11 cellular contexts compared by ENCODE assay signal in genomic region chrX:2875798-2876399, GRCh38. TPM values are rescaled to one million over a fixed set of nuclear protein-coding genes. Genes with fewer than 3 reads are reported as not detected.
A peak's percentile ranks its signal among the peaks of the same experiment; 100 is the strongest.
DNase-seq lines count a peak whose midpoint lies in the region; ATAC-seq and TF ChIP-seq lines count a peak whose summit lies in the region.
"Had no signal": no experiment of that assay in that cellular context is flagged by ENCODE, and none has a peak within 500 bp of the region (broad histone marks: within the 10 kb centered on the region; RNA-seq: fewer than 3 reads in every experiment).

No MANE protein-coding gene starts in this region.

- H3K36me3 ChIP-seq in breast epithelium (no peaks in the 10 kb centered on the region), stomach (no peaks in the 10 kb centered on the region), gastrocnemius medialis (no peaks in the 10 kb centered on the region)

- DNase-seq in MCF 10A (ENCODE audit: unreplicated experiment) (peak; percentile 43), breast epithelium (ENCODE audit: low spot score in 2 of 2) (no peak), NCI-H526 treated with DMSO at 0.1 percent for 48 hours (lab: John Stamatoyannopoulos, UW) (peak; percentile 10), epithelial cell of esophagus (ENCODE audit: low read depth) (no peak), stomach (no peak), gastrocnemius medialis (no peak), COR-L47 (lab: John Stamatoyannopoulos, UW) (no peak)
- DNase-seq in stimulated activated naive CD8-positive, alpha-beta T cell treated with anti-CD3 and anti-CD28 coated beads, Interleukin-15, Interleukin-2, amounts not matched to agents 100 U/mL and 50 U/mL, for 24 hours = no peak
- DNase-seq: CD8-positive, alpha-beta memory T cell had no signal

- H3K4me3 ChIP-seq in breast epithelium (no peak overlapping the region), epithelial cell of esophagus (ENCODE audit: low read length) (no peak overlapping the region), stomach (no peak overlapping the region), gastrocnemius medialis (no peak overlapping the region)

- no peaks in the 10 kb centered on the region for H3K4me1 ChIP-seq in breast epithelium
- no peaks in the 10 kb centered on the region for H3K4me1 ChIP-seq in stomach
- no peaks in the 10 kb centered on the region for H3K4me1 ChIP-seq in gastrocnemius medialis

- H3K4me1 Mint-ChIP-seq in MCF 10A (ENCODE audit: insufficient read depth, unreplicated experiment) = no peaks in the 10 kb centered on the region
- H3K4me1 Mint-ChIP-seq: CD8-positive, alpha-beta memory T cell had no signal

- no peaks in the 10 kb centered on the region for H3K9me3 Mint-ChIP-seq in MCF 10A (ENCODE audit: unreplicated experiment)
- H3K9me3 Mint-ChIP-seq: activated naive CD4-positive, alpha-beta T cell treated with anti-CD3 and anti-CD28 coated beads, Interleukin-2, amount 50 U/mL, for 72 hours; CD8-positive, alpha-beta memory T cell had no signal

- peaks cover 31% of the 10 kb centered on the region for H3K27me3 Mint-ChIP-seq in MCF 10A (ENCODE audit: insufficient read depth, unreplicated experiment)

- no peaks in the 10 kb centered on the region for H3K36me3 Mint-ChIP-seq in MCF 10A (ENCODE audit: insufficient read depth, unreplicated experiment)
- H3K36me3 Mint-ChIP-seq: activated naive CD4-positive, alpha-beta T cell treated with anti-CD3 and anti-CD28 coated beads, Interleukin-2, amount 50 U/mL, for 72 hours had no signal

- H3K9me3 ChIP-seq in breast epithelium = peaks cover 0 to 15% of the 10 kb centered on the region in 2 donors
- H3K9me3 ChIP-seq in stomach = peaks cover 0 to 3% (median 0%) of the 10 kb centered on the region in 4 donors
- no peaks in the 10 kb centered on the region for H3K9me3 ChIP-seq in gastrocnemius medialis

- H3K27me3 ChIP-seq in breast epithelium = peaks cover 0 to 4% of the 10 kb centered on the region in 2 donors
- no peaks in the 10 kb centered on the region for H3K27me3 ChIP-seq in stomach
- H3K27me3 ChIP-seq in gastrocnemius medialis = no peaks in the 10 kb centered on the region

- intact Hi-C loops in MCF 10A (cut with micrococcal nuclease) = no loop called here
- intact Hi-C loops in breast epithelium (cut with DNase I; ENCODE audit: low total_unique reads) = no loop called here
- intact Hi-C loops in stomach (cut with DNase I; ENCODE audit: low total_unique reads) = no loop called here
- intact Hi-C loops in gastrocnemius medialis (cut with DNase I; ENCODE audit: low total_unique reads) = no loop called here

- CTCF ChIA-PET in MCF 10A (lab: Yijun Ruan, JAX) = interaction anchor here (0.6 to 0.9 kb wide), 4 partner anchors 69 to 907 kb away, joined by 3 to 5 read pairs (median 3); no protein-coding TSS in a partner anchor

- POLR2A ChIA-PET in MCF 10A (lab: Yijun Ruan, JAX) = no interaction called here

- no peak overlapping the region for H3K4me3 Mint-ChIP-seq in MCF 10A (ENCODE audit: unreplicated experiment)
- H3K4me3 Mint-ChIP-seq: CD8-positive, alpha-beta memory T cell had no signal

- TF ChIP-seq EP300 in stomach (IDR thresholded peaks at IDR 0.05) = no peak

- no peak for ATAC-seq in gastrocnemius medialis
- no peak for ATAC-seq in stimulated activated naive CD8-positive, alpha-beta T cell treated with anti-CD3 and anti-CD28 coated beads, Interleukin-15, Interleukin-2, amounts not matched to agents 100 U/mL and 50 U/mL, for 24 hours
- ATAC-seq: activated naive CD4-positive, alpha-beta T cell treated with anti-CD3 and anti-CD28 coated beads, Interleukin-2, amount 50 U/mL, for 72 hours had no signal

- 60 to 73% (median 68%) methylated on average over 6 of the region's 6 CpGs for WGBS in stomach, 5 donors

- no peak overlapping the region for H3K27ac Mint-ChIP-seq in MCF 10A (ENCODE audit: low read depth, unreplicated experiment)
- H3K27ac Mint-ChIP-seq: activated naive CD4-positive, alpha-beta T cell treated with anti-CD3 and anti-CD28 coated beads, Interleukin-2, amount 50 U/mL, for 72 hours; CD8-positive, alpha-beta memory T cell had no signal

- peak; percentile 16 for TF ChIP-seq CTCF in MCF 10A (IDR thresholded peaks at IDR 0.05; ENCODE audit: unreplicated experiment)
- no peak for TF ChIP-seq CTCF in breast epithelium (IDR thresholded peaks at IDR 0.05)
- peak; percentile 30 for TF ChIP-seq CTCF in epithelial cell of esophagus (IDR thresholded peaks at IDR 0.05; ENCODE audit: insufficient read depth, low read depth, low read length, missing control alignments)
- TF ChIP-seq CTCF in stomach (IDR thresholded peaks at IDR 0.05) = peak in 4 of 7 experiments; percentile 10 to 51 (median 28)
- TF ChIP-seq CTCF in gastrocnemius medialis (IDR thresholded peaks at IDR 0.05 in 4 of 5, conservative IDR thresholded peaks at IDR 0.05 in 1 of 5) = no peak

- BruUV-seq in MCF 10A (replicated peaks; lab: Mats Ljungman, UMichigan) = no TSS peak

- H3K27ac ChIP-seq in breast epithelium = no peak overlapping the region
- H3K27ac ChIP-seq in stomach = no peak overlapping the region
- H3K27ac ChIP-seq in gastrocnemius medialis = no peak overlapping the region

- in situ Hi-C loops in gastrocnemius medialis (cut with MboI; ENCODE audit: low sequenced_read_pairs in 4 of 4) = no loop called here

- TF ChIP-seq POLR2A in breast epithelium (IDR thresholded peaks at IDR 0.05) = no peak
- TF ChIP-seq POLR2A in stomach (IDR thresholded peaks at IDR 0.05) = no peak
- no peak for TF ChIP-seq POLR2A in gastrocnemius medialis (IDR thresholded peaks at IDR 0.05)

RNA-seq across cellular contexts. Expression of gene GYG2, which starts 47.2 kb away (rescaled TPM):
- total RNA-seq in MCF 10A (2022) (not detected in 2 replicates), breast epithelium (10 to 100 TPM; 23.1 to 84.7 (median 40.6) TPM), stomach (1 to 10 TPM; 5.3 to 6.2 (median 5.8) TPM), gastrocnemius medialis (under 1 TPM in 2 of 4 donors, not detected in 2; 0.67 to 0.92 TPM)
- polyA plus RNA-seq in stomach = 1 to 10 TPM; 2.2 to 5.7 (median 5.1) TPM
- total RNA-seq: activated naive CD4-positive, alpha-beta T cell treated with anti-CD3 and anti-CD28 coated beads, Interleukin-2, amount 50 U/mL, for 72 hours; CD8-positive, alpha-beta memory T cell; T-helper 2 cell treated with Interferon-gamma antibody and Interleukin-4, amounts not matched to agents 100 ng/mL and 5 ng/mL, for 36 hours had no signal
- polyA plus RNA-seq: CD8-positive, alpha-beta memory T cell had no signal

RNA-seq across cellular contexts. Expression of gene ARSD, which starts 53.2 kb away (rescaled TPM):
- total RNA-seq in MCF 10A (2022) = 20.6 and 21.5 TPM in 2 replicates
- 10 to 100 TPM; 28.0 to 83.3 (median 47.2) TPM for total RNA-seq in breast epithelium
- total RNA-seq in stomach = 10 to 100 TPM; 13.4 to 69.3 (median 45.2) TPM
- 10 to 100 TPM; 13.6 to 20.5 (median 13.9) TPM for polyA plus RNA-seq in stomach
- total RNA-seq in gastrocnemius medialis = 1 to 10 TPM; 1.5 to 2.8 (median 2.1) TPM

Comparison
In these comparisons a context has a peak if more than half of its experiments do, and no peak if none do; other contexts are left out.
1. DNase-seq: peak in MCF 10A (single experiment) and NCI-H526 treated with DMSO at 0.1 percent for 48 hours (single experiment); none in breast epithelium (0 of 2), epithelial cell of esophagus (single experiment), stomach (single experiment), gastrocnemius medialis (0 of 2), stimulated activated naive CD8-positive, alpha-beta T cell treated with anti-CD3 and anti-CD28 coated beads, Interleukin-15, Interleukin-2, amounts not matched to agents 100 U/mL and 50 U/mL, for 24 hours (single experiment) and COR-L47 (single experiment).
2. CTCF ChIP-seq: peak in MCF 10A (single experiment), epithelial cell of esophagus (single experiment) and stomach (4 of 7); none in breast epithelium (0 of 3) and gastrocnemius medialis (0 of 5).